ENCODE assay signal across 26 cellular contexts in genomic region chr6:166346995-166347394, GRCh38. TPM values are rescaled to one million over a fixed set of nuclear protein-coding genes. Genes with fewer than 3 reads are reported as not detected.
"Had no signal": no experiment of that assay in that cellular context is flagged by ENCODE, and none has a peak within 500 bp of the region (broad histone marks: within the 10 kb centered on the region; RNA-seq: fewer than 3 reads in every experiment).

No MANE protein-coding gene starts in this region.

- H3K36me3 Mint-ChIP-seq: natural killer cell had no signal

- H3K27me3 ChIP-seq: heart right ventricle, spleen, testis, tibial nerve had no signal

- H3K4me3 ChIP-seq: heart right ventricle, spleen, testis, tibial nerve had no signal

- H3K27ac Mint-ChIP-seq: endodermal cell; mesothelial cell of epicardium; natural killer cell; stimulated activated naive B cell treated with anti-CD40 and anti-IgM and Interleukin-4, amounts not matched to agents 10 μg/mL and 1 μg/mL and 100 μg/mL, for 72 hours had no signal

- H3K9me3 Mint-ChIP-seq: natural killer cell had no signal

- H3K27ac ChIP-seq: spleen, testis, tibial nerve had no signal

- H3K27me3 Mint-ChIP-seq: stimulated activated naive B cell treated with anti-CD40 and anti-IgM and Interleukin-4, amounts not matched to agents 10 μg/mL and 1 μg/mL and 100 μg/mL, for 72 hours had no signal

- ATAC-seq: heart right ventricle; natural killer cell; sciatic nerve; stimulated activated naive B cell treated with anti-CD40 and anti-IgM and Interleukin-4, amounts not matched to agents 10 μg/mL and 1 μg/mL and 100 μg/mL, for 72 hours; stimulated activated naive CD8-positive, alpha-beta T cell treated with anti-CD3 and anti-CD28 coated beads, Interleukin-15, amount 100 ng/mL, for 72 hours had no signal

- DNase-seq: dermis blood vessel endothelial cell; endodermal cell; erythroblast; foreskin melanocyte; heart right ventricle; hypothalamus; kidney glomerular epithelial cell; mammary epithelial cell; natural killer cell; posterior cingulate gyrus; spleen; stimulated activated CD4-positive, alpha-beta T cell treated with anti-CD3 and anti-CD28 coated beads, Interleukin-15, amount 100 ng/mL, for 24 hours; stimulated activated CD4-positive, alpha-beta T cell treated with anti-CD3 and anti-CD28 coated beads, Interleukin-1b, Interleukin-23, amount 100 ng/mL, for 48 hours; stimulated activated CD4-positive, alpha-beta T cell treated with anti-CD3 and anti-CD28 coated beads, Interleukin-4, amount 100 ng/mL, for 24 hours; stimulated activated naive B cell treated with anti-CD40 and anti-IgM and Interleukin-4, amounts not matched to agents 10 μg/mL and 1 μg/mL and 100 μg/mL, for 72 hours; stimulated activated naive CD8-positive, alpha-beta T cell treated with anti-CD3 and anti-CD28 coated beads, Interleukin-15, amount 100 ng/mL, for 72 hours; testis had no signal

- H3K4me3 Mint-ChIP-seq: endodermal cell; mesothelial cell of epicardium; natural killer cell; neural crest cell; stimulated activated naive B cell treated with anti-CD40 and anti-IgM and Interleukin-4, amounts not matched to agents 10 μg/mL and 1 μg/mL and 100 μg/mL, for 72 hours; stimulated activated naive CD8-positive, alpha-beta T cell treated with anti-CD3 and anti-CD28 coated beads, Interleukin-15, amount 100 ng/mL, for 72 hours had no signal

- H3K4me1 ChIP-seq: testis had no signal

- H3K9me3 ChIP-seq: testis had no signal

- H3K36me3 ChIP-seq: heart right ventricle, spleen, tibial nerve had no signal

RNA-seq across cellular contexts. Expression of gene PRR18, which starts 38.8 kb away (rescaled TPM):
- total RNA-seq: dermis blood vessel endothelial cell, endothelial cell of umbilical vein, glomerular endothelial cell, mucosa of gallbladder, natural killer cell, osteocyte, pulmonary artery endothelial cell, sciatic nerve had no signal
- polyA plus RNA-seq: endothelial cell of umbilical vein had no signal
